In the genomic region with DNA sequence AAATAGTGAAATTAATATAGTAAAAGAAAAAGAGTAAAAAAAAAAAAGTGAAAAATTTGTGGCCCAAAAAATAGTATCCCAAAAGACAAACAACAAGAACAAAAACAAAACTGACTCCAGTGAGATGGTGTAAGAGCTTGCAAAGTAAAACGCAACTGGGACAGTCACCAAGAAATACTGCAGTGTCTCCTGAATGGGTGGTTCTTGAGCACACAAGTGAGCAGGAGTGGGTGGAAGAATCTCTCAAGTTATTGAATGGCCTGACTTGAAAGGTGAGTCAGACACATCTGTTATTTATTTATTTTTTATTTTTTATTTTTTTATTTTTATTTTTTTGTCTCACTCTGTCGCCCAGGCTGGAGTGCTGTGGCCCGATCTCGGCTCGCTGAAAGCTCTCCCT, we compare ENCODE assay signal across 18 cellular contexts. TPM values are rescaled to one million over a fixed set of nuclear protein-coding genes. Genes with fewer than 3 reads are reported as not detected.
DNase-seq lines count a peak whose midpoint lies in the region; ATAC-seq, FAIRE-seq and TF ChIP-seq lines count a peak whose summit lies in the region.
"Had no signal": no experiment of that assay in that cellular context is flagged by ENCODE, and none has a peak within 500 bp of the region (broad histone marks: within the 10 kb centered on the region; RNA-seq: fewer than 3 reads in every experiment).

No MANE protein-coding gene starts in this region.

- peaks cover 24% of the 10 kb centered on the region for H3K4me1 ChIP-seq in CD8-positive, alpha-beta memory T cell (ENCODE audit: insufficient read depth, low read length)
- H3K4me1 ChIP-seq in Loucy (ENCODE audit: insufficient read depth, low read length, poor library complexity, severe bottlenecking) (peaks cover 53% of the 10 kb centered on the region), pancreas (peaks cover 0 to 20% (median 5%) of the 10 kb centered on the region in 3 donors)
- H3K4me1 ChIP-seq: SJSA1 had no signal

- H4K20me1 ChIP-seq in Loucy (ENCODE audit: insufficient read depth, low read length, poor library complexity, severe bottlenecking) (peaks cover 50% of the 10 kb centered on the region), neural cell (ENCODE audit: insufficient read depth) (no peaks in the 10 kb centered on the region)

- intact Hi-C loops in pancreas (cut with DNase I), result no loop called here

- no peak for ATAC-seq in pancreas
- ATAC-seq: PC-3 had no signal

- TF ChIP-seq EP300 in neural cell (conservative IDR thresholded peaks at IDR 0.05; ENCODE audit: poor library complexity, severe bottlenecking), result no peak

- H3K36me3 Mint-ChIP-seq in CD8-positive, alpha-beta memory T cell, result peaks cover 20 to 49% (median 31%) of the 10 kb centered on the region in 3 donors

- no peak overlapping the region for H2AFZ ChIP-seq in Loucy (ENCODE audit: low read length)
- H2AFZ ChIP-seq in neural cell (ENCODE audit: low read depth, low read length), result no peak overlapping the region

- CTCF ChIA-PET in CD8-positive, alpha-beta memory T cell (lab: Charles Lee), result no interaction called here

- H3K79me2 ChIP-seq in Loucy (ENCODE audit: insufficient read depth, low read length) (peaks cover 62% of the 10 kb centered on the region), neural cell (replicated peaks; ENCODE audit: insufficient read depth, low read length) (peaks cover 54% of the 10 kb centered on the region)

- no peak for TF ChIP-seq RAD21 in neural cell (conservative IDR thresholded peaks at IDR 0.05)

- H3K9ac ChIP-seq in Loucy (ENCODE audit: low read depth, low read length, poor library complexity, severe bottlenecking), result peak overlapping the region; percentile 88
- no peak overlapping the region for H3K9ac ChIP-seq in neural cell (ENCODE audit: low read length)

- peaks cover 0 to 5% (median 0%) of the 10 kb centered on the region in 5 donors for H3K9me3 Mint-ChIP-seq in CD8-positive, alpha-beta memory T cell

- TF ChIP-seq CTCF in Loucy (conservative IDR thresholded peaks at IDR 0.05; ENCODE audit: low read length), result no peak
- no peak for TF ChIP-seq CTCF in epithelial cell of esophagus (IDR thresholded peaks at IDR 0.05; ENCODE audit: insufficient read depth, low read depth, low read length, missing control alignments)
- no peak for TF ChIP-seq CTCF in neural cell (IDR thresholded peaks at IDR 0.05; ENCODE audit: poor library complexity, severe bottlenecking)
- no peak for TF ChIP-seq CTCF in pancreas (IDR thresholded peaks at IDR 0.05)

- peak overlapping the region; percentile 42 to 99 (median 74) for H3K4me3 Mint-ChIP-seq in CD8-positive, alpha-beta memory T cell
- H3K4me3 Mint-ChIP-seq: CD14-positive monocyte had no signal

- H3K4me3 ChIP-seq in CD8-positive, alpha-beta memory T cell (ENCODE audit: low read length), result no peak overlapping the region
- peak overlapping the region; percentile 76 for H3K4me3 ChIP-seq in Loucy (ENCODE audit: low read length, poor library complexity, severe bottlenecking)
- no peak overlapping the region for H3K4me3 ChIP-seq in epithelial cell of esophagus (ENCODE audit: low read length)
- peak overlapping the region; percentile 82 for H3K4me3 ChIP-seq in neural cell (ENCODE audit: low read length)
- no peak overlapping the region for H3K4me3 ChIP-seq in pancreas
- H3K4me3 ChIP-seq: SJSA1 had no signal

- no peaks in the 10 kb centered on the region for H3K27me3 ChIP-seq in CD8-positive, alpha-beta memory T cell (ENCODE audit: insufficient read depth, low read length, poor library complexity, severe bottlenecking)
- H3K27me3 ChIP-seq in Loucy (ENCODE audit: insufficient read depth, low read length, poor library complexity, severe bottlenecking), result no peaks in the 10 kb centered on the region
- H3K27me3 ChIP-seq in neural cell (ENCODE audit: insufficient read depth, low read depth, low read length), result no peaks in the 10 kb centered on the region
- no peaks in the 10 kb centered on the region for H3K27me3 ChIP-seq in pancreas
- H3K27me3 ChIP-seq: SJSA1 had no signal

- no peak overlapping the region for H3K27ac ChIP-seq in CD8-positive, alpha-beta memory T cell (ENCODE audit: low read depth, low read length)
- H3K27ac ChIP-seq in neural cell (ENCODE audit: low read length) (no peak overlapping the region), pancreas (no peak overlapping the region)
- H3K27ac ChIP-seq: epithelial cell of prostate, SJSA1 had no signal

- H3K9me3 ChIP-seq in CD8-positive, alpha-beta memory T cell (ENCODE audit: low read length), result peaks cover 4% of the 10 kb centered on the region
- H3K9me3 ChIP-seq in Loucy (ENCODE audit: insufficient read depth, low read depth, low read length), result no peaks in the 10 kb centered on the region
- H3K9me3 ChIP-seq in neural cell (ENCODE audit: low read length), result peaks cover 4% of the 10 kb centered on the region
- H3K9me3 ChIP-seq in pancreas, result no peaks in the 10 kb centered on the region

- WGBS in pancreas, 2 donors, result 92 to 93% methylated on average over 5 of the region's 5 CpGs

- peaks cover 2% of the 10 kb centered on the region; the same call in 1 of the 2 replicates for H3F3A ChIP-seq in Loucy (ENCODE audit: low read depth)
- no peaks in the 10 kb centered on the region for H3F3A ChIP-seq in neural cell (ENCODE audit: insufficient read depth, low read length, poor library complexity, severe bottlenecking)

- H3K27ac Mint-ChIP-seq in CD8-positive, alpha-beta memory T cell, result peak overlapping the region in 2 of 8 donors; percentile 50 to 58

- H3K4me2 ChIP-seq in Loucy (ENCODE audit: low read depth, low read length, poor library complexity, severe bottlenecking), result peak overlapping the region; percentile 89
- peak overlapping the region; percentile 95 for H3K4me2 ChIP-seq in neural cell (ENCODE audit: low read length)

- H3K36me3 ChIP-seq in CD8-positive, alpha-beta memory T cell (ENCODE audit: insufficient read depth, low read length), result no peaks in the 10 kb centered on the region
- H3K36me3 ChIP-seq in Loucy (ENCODE audit: insufficient read depth, low read length), result no peaks in the 10 kb centered on the region
- peaks cover 17% of the 10 kb centered on the region for H3K36me3 ChIP-seq in neural cell (ENCODE audit: insufficient read depth, low read length)
- peaks cover 0 to 3% (median 0%) of the 10 kb centered on the region in 3 donors for H3K36me3 ChIP-seq in pancreas
- H3K36me3 ChIP-seq: SJSA1 had no signal

- DNase-seq in CD8-positive, alpha-beta memory T cell, result no peak
- peak; percentile 44 for DNase-seq in epithelial cell of esophagus (ENCODE audit: low read depth)
- DNase-seq in NCI-H526 (lab: John Stamatoyannopoulos, UW), result no peak
- no peak for DNase-seq in NCI-H1092 (lab: John Stamatoyannopoulos, UW)
- DNase-seq in pancreas, result no peak
- DNase-seq: activated CD4-positive, alpha-beta T cell treated with anti-CD3 and anti-CD28 coated beads, Interleukin-2, amount 10 ng/mL, durations not matched to agents 7 days and 5 days; head of caudate nucleus; islet precursor cell; midbrain; NCI-H2081 treated with DMSO at 0.1 percent for 48 hours; NCI-H524; PC-3; small intestine had no signal

- POLR2A ChIA-PET in CD8-positive, alpha-beta memory T cell (lab: Charles Lee), result no interaction called here

- peaks cover 50 to 66% (median 64%) of the 10 kb centered on the region in 3 donors for H3K4me1 Mint-ChIP-seq in CD8-positive, alpha-beta memory T cell

- no peaks in the 10 kb centered on the region for H3K27me3 Mint-ChIP-seq in CD8-positive, alpha-beta memory T cell
- H3K27me3 Mint-ChIP-seq: activated CD4-positive, alpha-beta T cell treated with anti-CD3 and anti-CD28 coated beads, Interleukin-2, amount 10 ng/mL, durations not matched to agents 7 days and 5 days had no signal

- H3K9me2 ChIP-seq in Loucy (replicated peaks; ENCODE audit: low read depth, low read length) (no peaks in the 10 kb centered on the region), neural cell (ENCODE audit: insufficient read depth, low read length) (no peaks in the 10 kb centered on the region)

- no peak for FAIRE-seq in pancreas (lab: Jason Lieb, UNC)
- FAIRE-seq: small intestine had no signal

TF ChIP-seq in neural cell, 6 proteins besides CTCF, POLR2A, EP300 and RAD21:
- TF ChIP-seq, protein P1, sequence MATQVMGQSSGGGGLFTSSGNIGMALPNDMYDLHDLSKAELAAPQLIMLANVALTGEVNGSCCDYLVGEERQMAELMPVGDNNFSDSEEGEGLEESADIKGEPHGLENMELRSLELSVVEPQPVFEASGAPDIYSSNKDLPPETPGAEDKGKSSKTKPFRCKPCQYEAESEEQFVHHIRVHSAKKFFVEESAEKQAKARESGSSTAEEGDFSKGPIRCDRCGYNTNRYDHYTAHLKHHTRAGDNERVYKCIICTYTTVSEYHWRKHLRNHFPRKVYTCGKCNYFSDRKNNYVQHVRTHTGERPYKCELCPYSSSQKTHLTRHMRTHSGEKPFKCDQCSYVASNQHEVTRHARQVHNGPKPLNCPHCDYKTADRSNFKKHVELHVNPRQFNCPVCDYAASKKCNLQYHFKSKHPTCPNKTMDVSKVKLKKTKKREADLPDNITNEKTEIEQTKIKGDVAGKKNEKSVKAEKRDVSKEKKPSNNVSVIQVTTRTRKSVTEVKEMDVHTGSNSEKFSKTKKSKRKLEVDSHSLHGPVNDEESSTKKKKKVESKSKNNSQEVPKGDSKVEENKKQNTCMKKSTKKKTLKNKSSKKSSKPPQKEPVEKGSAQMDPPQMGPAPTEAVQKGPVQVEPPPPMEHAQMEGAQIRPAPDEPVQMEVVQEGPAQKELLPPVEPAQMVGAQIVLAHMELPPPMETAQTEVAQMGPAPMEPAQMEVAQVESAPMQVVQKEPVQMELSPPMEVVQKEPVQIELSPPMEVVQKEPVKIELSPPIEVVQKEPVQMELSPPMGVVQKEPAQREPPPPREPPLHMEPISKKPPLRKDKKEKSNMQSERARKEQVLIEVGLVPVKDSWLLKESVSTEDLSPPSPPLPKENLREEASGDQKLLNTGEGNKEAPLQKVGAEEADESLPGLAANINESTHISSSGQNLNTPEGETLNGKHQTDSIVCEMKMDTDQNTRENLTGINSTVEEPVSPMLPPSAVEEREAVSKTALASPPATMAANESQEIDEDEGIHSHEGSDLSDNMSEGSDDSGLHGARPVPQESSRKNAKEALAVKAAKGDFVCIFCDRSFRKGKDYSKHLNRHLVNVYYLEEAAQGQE (IDR thresholded peaks at IDR 0.05; ENCODE audit: borderline replicate concordance), result no peak
TF ChIP-seq in neural cell: peak in this region for 0.

RNA-seq across cellular contexts. Expression of a gene that starts 1.9 kb away (rescaled TPM):
- total RNA-seq in CD8-positive, alpha-beta memory T cell, result 10 to 100 TPM; 13.3 to 15.1 TPM
- 15.7 TPM for polyA plus RNA-seq in CD8-positive, alpha-beta memory T cell
- polyA plus RNA-seq in neural cell (85.8 and 92.2 TPM in 2 replicates), pancreas (10 to 100 TPM in 1 of 2 donors, 1 to 10 TPM in 1; 9.7 to 10.2 TPM)
- polyA minus RNA-seq in neural cell, result 181 and 214 TPM in 2 replicates
- 10 to 100 TPM in 5 of 6 donors, 1 to 10 TPM in 1; 9.6 to 24.1 (median 14.7) TPM for total RNA-seq in pancreas

RNA-seq across cellular contexts. Expression of a gene that starts 40.1 kb away (rescaled TPM):
- total RNA-seq in CD8-positive, alpha-beta memory T cell, result 1 to 10 TPM; 8.3 to 8.4 TPM
- 4.2 TPM for polyA plus RNA-seq in CD8-positive, alpha-beta memory T cell
- 159 and 162 TPM in 2 replicates for polyA plus RNA-seq in neural cell
- polyA minus RNA-seq in neural cell, result 79.4 and 82.8 TPM in 2 replicates
- 1 to 10 TPM; 1.4 to 5.0 (median 2.5) TPM for total RNA-seq in pancreas
- 1 to 10 TPM; 2.4 to 3.6 TPM for polyA plus RNA-seq in pancreas

Comparison
In these comparisons a context has a peak if more than half of its experiments do, and no peak if none do; other contexts are left out.
1. H3K4me3 ChIP-seq: peak in Loucy (single experiment) and neural cell (single experiment); none in CD8-positive, alpha-beta memory T cell (single experiment), epithelial cell of esophagus (single experiment) and pancreas (0 of 4).
2. RNA of a gene that starts 40.1 kb away (polyA plus RNA-seq): 159 to 162 TPM in neural cell; 4.2 TPM in CD8-positive, alpha-beta memory T cell (single experiment) and 2.4 to 3.6 TPM in pancreas; every median in the first group is over 10 times any median in the second.